ENCODE assay signal across 28 cellular contexts in genomic region chr11:18236664-18237356, GRCh38. TPM values are rescaled to one million over a fixed set of nuclear protein-coding genes. Genes with fewer than 3 reads are reported as not detected.
DNase-seq lines count a peak whose midpoint lies in the region; ATAC-seq, FAIRE-seq and TF ChIP-seq lines count a peak whose summit lies in the region.
"Had no signal": no experiment of that assay in that cellular context is flagged by ENCODE, and none has a peak within 500 bp of the region (broad histone marks: within the 10 kb centered on the region; RNA-seq: fewer than 3 reads in every experiment).

A gene with protein sequence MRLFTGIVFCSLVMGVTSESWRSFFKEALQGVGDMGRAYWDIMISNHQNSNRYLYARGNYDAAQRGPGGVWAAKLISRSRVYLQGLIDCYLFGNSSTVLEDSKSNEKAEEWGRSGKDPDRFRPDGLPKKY (minus strand): TSS chr11:18236802. CDS start chr11:18235926, 876 bp downstream.

- H3K4me2 ChIP-seq in GM23338 (no peak within 1 kb of the TSS), HepG2 (ENCODE audit: low read depth, low read length) (peak within 1 kb of the TSS; percentile 71)

- no peaks in the 10 kb centered on the region for H3K4me1 Mint-ChIP-seq in GM23338

- H3K36me3 ChIP-seq in GM23338 (ENCODE audit: insufficient read depth): no peaks in the 10 kb centered on the region
- no peaks in the 10 kb centered on the region for H3K36me3 ChIP-seq in bronchial epithelial cell (ENCODE audit: control insufficient read depth, insufficient read depth, low read length)
- H3K36me3 ChIP-seq in HepG2 (replicated peaks in 1 of 2; ENCODE audit: control insufficient read depth in 1 of 2, insufficient read depth in 2 of 2, low read length in 2 of 2): no peaks in the 10 kb centered on the region
- H3K36me3 ChIP-seq in thymus (ENCODE audit: control insufficient read depth, insufficient read depth): no peaks in the 10 kb centered on the region
- H3K36me3 ChIP-seq: BLaER1 treated with 17β-estradiol and CSF1 and Interleukin-3, amounts not matched to agents 10 nM and 100 nM; Peyer's patch had no signal

- H2AFZ ChIP-seq in GM23338: 0 out of 2 replicates have a peak within 1 kb of the TSS, but pooled peaks have one; percentile 47
- no peak within 1 kb of the TSS for H2AFZ ChIP-seq in HepG2 (ENCODE audit: low read length)

- H3K4me3 Mint-ChIP-seq in GM23338: no peak within 1 kb of the TSS
- H3K4me3 Mint-ChIP-seq: CD4-positive, alpha-beta T cell had no signal

- peak in 1 of 2 experiments; percentile 84; a peak in 2 of 4 replicates for TF ChIP-seq EP300 in HepG2 (IDR thresholded peaks at IDR 0.05; ENCODE audit: low read depth in 2 of 2, low read length in 2 of 2)
- TF ChIP-seq EP300 in HepG2 (CRISPR knock-in tag; IDR thresholded peaks at IDR 0.05; ENCODE audit: borderline replicate concordance): no peak

- H3K9ac ChIP-seq in HepG2 (ENCODE audit: insufficient read depth, low read depth, low read length): peak within 1 kb of the TSS; percentile 56
- H3K9ac ChIP-seq: BLaER1 treated with 17β-estradiol and CSF1 and Interleukin-3, amounts not matched to agents 10 nM and 100 nM had no signal

- intact Hi-C loops in HepG2 (cut with micrococcal nuclease; ENCODE audit: unreplicated experiment): loop anchor here (10.0 kb wide), 1 partner anchor 88 kb away; the partner anchor contains the start of genes GTF2H1 and HPS5

- WGBS in HepG2 (ENCODE audit: low lambda C conversion rate): 0% methylated on average over 2 of the region's 2 CpGs
- 89% methylated on average over 2 of the region's 2 CpGs for WGBS in thymus

- H3K9me3 Mint-ChIP-seq in GM23338: no peaks in the 10 kb centered on the region; the same call in 2 of the 3 replicates
- H3K9me3 Mint-ChIP-seq: CD4-positive, alpha-beta T cell had no signal

- BruUV-seq in HepG2 (replicated peaks; lab: Mats Ljungman, UMichigan): no TSS peak

- TF ChIP-seq CTCF in GM23338 (conservative IDR thresholded peaks at IDR 0.05; ENCODE audit: low read depth in 2 of 2) (no peak), bronchial epithelial cell (IDR thresholded peaks at IDR 0.05; ENCODE audit: insufficient read depth, low read length, severe bottlenecking) (no peak), HepG2 (CRISPR knock-in tag; IDR thresholded peaks at IDR 0.05) (no peak)

- H3K79me2 ChIP-seq in GM23338 (replicated peaks; ENCODE audit: insufficient read depth): no peaks in the 10 kb centered on the region
- peaks cover 13% of the 10 kb centered on the region for H3K79me2 ChIP-seq in HepG2 (ENCODE audit: insufficient read depth, low read length)

- H3F3A ChIP-seq in GM23338 (replicated peaks; ENCODE audit: low read depth): no peaks in the 10 kb centered on the region

- no peak for ATAC-seq in GM23338
- ATAC-seq in HepG2: peak; percentile 85
- no peak for ATAC-seq in HG02642 (IDR thresholded peaks at IDR 0.05; ENCODE audit: poor library complexity, unreplicated experiment)
- ATAC-seq: GM12878, HCT116 had no signal

- H3K9me3 ChIP-seq in HepG2 (ENCODE audit: low read length): no peaks in the 10 kb centered on the region
- H3K9me3 ChIP-seq in thymus (ENCODE audit: control insufficient read depth): no peaks in the 10 kb centered on the region
- H3K9me3 ChIP-seq: Peyer's patch had no signal

- TF ChIP-seq POLR2A in HepG2 (IDR thresholded peaks at IDR 0.05; ENCODE audit: insufficient read depth in 1 of 2, low read depth in 2 of 2, low read length in 2 of 2): peak in 1 of 2 experiments; percentile 90; a peak in 2 of 4 replicates

- no peaks in the 10 kb centered on the region for H3K9me2 ChIP-seq in GM23338 (ENCODE audit: insufficient read depth)

- no peaks in the 10 kb centered on the region for H3K36me3 Mint-ChIP-seq in GM23338 (ENCODE audit: low read depth)

- no peaks in the 10 kb centered on the region for H3K4me1 ChIP-seq in GM23338 (ENCODE audit: insufficient read depth)
- H3K4me1 ChIP-seq in HepG2 (ENCODE audit: insufficient read depth, low read length): peaks cover 93% of the 10 kb centered on the region
- H3K4me1 ChIP-seq in thymus (ENCODE audit: control insufficient read depth, insufficient read depth, low read length): no peaks in the 10 kb centered on the region
- H3K4me1 ChIP-seq: Peyer's patch had no signal

- H3K27me3 Mint-ChIP-seq in GM23338 (ENCODE audit: insufficient read depth, low read depth, poor library complexity): peaks cover 3% of the 10 kb centered on the region

- FAIRE-seq in bronchial epithelial cell (lab: Jason Lieb, UNC) (no peak), HepG2 (lab: Jason Lieb, UNC) (peak; percentile 23), urothelium cell line (lab: Jason Lieb, UNC) (no peak)
- FAIRE-seq: A204.1, GM12878, H1 had no signal

- no peaks in the 10 kb centered on the region for H4K20me1 ChIP-seq in GM23338 (replicated peaks; ENCODE audit: insufficient read depth)
- no peaks in the 10 kb centered on the region for H4K20me1 ChIP-seq in HepG2 (ENCODE audit: insufficient read depth, low read length)
- H4K20me1 ChIP-seq: BLaER1 treated with 17β-estradiol and CSF1 and Interleukin-3, amounts not matched to agents 10 nM and 100 nM had no signal

- no peak within 1 kb of the TSS for H3K4me3 ChIP-seq in GM23338
- no peak within 1 kb of the TSS for H3K4me3 ChIP-seq in bronchial epithelial cell (ENCODE audit: low read depth, low read length)
- H3K4me3 ChIP-seq in HepG2 (replicated peaks in 1 of 3; ENCODE audit: insufficient read depth in 1 of 3, low read depth in 2 of 3, low read length in 3 of 3): peak within 1 kb of the TSS; percentile 28 to 53 (median 32); a peak in 4 of 6 replicates
- H3K4me3 ChIP-seq in thymus (ENCODE audit: low read length): no peak within 1 kb of the TSS
- H3K4me3 ChIP-seq: BLaER1 treated with 17β-estradiol and CSF1 and Interleukin-3, amounts not matched to agents 10 nM and 100 nM; GM12878; SK-N-MC had no signal

- no peak for DNase-seq in GM23338 (ENCODE audit: low spot score)
- DNase-seq in bronchial epithelial cell (ENCODE audit: low read depth): peak; percentile 52
- peak; percentile 85 for DNase-seq in HepG2 (ENCODE audit: low spot score)
- no peak for DNase-seq in activated CD8-positive, alpha-beta memory T cell treated with anti-CD3 and anti-CD28 coated beads, Interleukin-2, amount 50 U/mL, for 4 hours
- DNase-seq in urothelium cell line (ENCODE audit: low spot score): no peak
- DNase-seq: CD4-positive, alpha-beta T cell; COR-L47; DMS53; GDM1; Karpas-422; NCI-H1105 treated with DMSO at 0.1 percent for 48 hours; NCI-H2029; NCI-H526 treated with DMSO at 0.1 percent for 48 hours; Peyer's patch; SHP77 treated with DMSO at 0.1 percent for 48 hours had no signal

- TF ChIP-seq RAD21 in HepG2 (CRISPR knock-in tag; IDR thresholded peaks at IDR 0.05): no peak

- H3K27me3 ChIP-seq in GM23338 (ENCODE audit: insufficient read depth) (no peaks in the 10 kb centered on the region), bronchial epithelial cell (ENCODE audit: control insufficient read depth, insufficient read depth, low read length) (peaks cover 1% of the 10 kb centered on the region), HepG2 (ENCODE audit: control insufficient read depth in 1 of 2, insufficient read depth in 2 of 2, low read length in 2 of 2) (no peaks in the 10 kb centered on the region), thymus (ENCODE audit: control insufficient read depth, insufficient read depth) (no peaks in the 10 kb centered on the region)
- H3K27me3 ChIP-seq: BLaER1 treated with 17β-estradiol and CSF1 and Interleukin-3, amounts not matched to agents 10 nM and 100 nM; Peyer's patch had no signal

- no peak within 1 kb of the TSS for H3K27ac Mint-ChIP-seq in GM23338
- H3K27ac Mint-ChIP-seq: CD4-positive, alpha-beta T cell had no signal

- in situ Hi-C loops in HepG2 (cut with HindIII; ENCODE audit: extremely low pct_ligation_motif_present, low pct_unique_long_range_greater_than_20kb): no loop called here

- CTCF ChIA-PET in HepG2 (lab: Yijun Ruan, JAX; ENCODE audit: low intra/inter-chr PET ratio, low total read pairs): no interaction called here

- POLR2A ChIA-PET in HepG2 (lab: Yijun Ruan, JAX): interaction anchor here (0.6 to 4.8 kb wide), 3 partner anchors 12 to 290 kb away, joined by 3 to 37 read pairs (median 3); partner anchors contain the start of gene TSG101

- H3K27ac ChIP-seq in GM23338 (ENCODE audit: low read depth) (no peak within 1 kb of the TSS), HepG2 (ENCODE audit: extremely low read length, insufficient read depth, low read length) (peak within 1 kb of the TSS; percentile 72), thymus (ENCODE audit: low read depth) (no peak within 1 kb of the TSS)
- H3K27ac ChIP-seq: BLaER1 treated with 17β-estradiol and CSF1 and Interleukin-3, amounts not matched to agents 10 nM and 100 nM; Peyer's patch; SK-N-MC had no signal

TF ChIP-seq in GM23338, 12 proteins besides CTCF, POLR2A, EP300 and RAD21 (continues in another document):
- TF ChIP-seq JUNB (IDR thresholded peaks at IDR 0.05; ENCODE audit: unreplicated experiment): no peak

TF ChIP-seq in HepG2, 621 proteins besides CTCF, POLR2A, EP300 and RAD21 (continues in another document):
- TF ChIP-seq KMT2B (CRISPR knock-in tag; IDR thresholded peaks at IDR 0.05): peak; percentile 52; the same call in 1 of the 2 replicates

RNA-seq across cellular contexts. Expression of the gene that starts here (rescaled TPM):
- not detected in 2 replicates for total RNA-seq in GM23338 (2014; rRNA removed; shearing (Covaris generic))
- not detected in 2 replicates for polyA plus RNA-seq in GM23338 (2016; fragmentation: Nextera tagmentation; extraction: Ambion mirVana)
- total RNA-seq in bronchial epithelial cell: not detected in 2 replicates
- total RNA-seq in HepG2 (2016; rRNA removed; fragmentation: Illumina TruSeq; extraction: Trizol): 147 and 253 TPM in 2 replicates
- total RNA-seq in HepG2 (2016; cell fraction: cytosol; rRNA removed; fragmentation: Illumina TruSeq; extraction: Trizol; ENCODE audit: low read depth): 90.0 and 107 TPM in 2 replicates
- total RNA-seq in HepG2 (2016; cell fraction: insoluble cytoplasmic fraction; rRNA removed; fragmentation: Illumina TruSeq; extraction: Trizol): 157 and 250 TPM in 2 replicates
- total RNA-seq in HepG2 (2016; cell fraction: membrane; rRNA removed; fragmentation: Illumina TruSeq; extraction: Trizol): 62.1 and 69.9 TPM in 2 replicates
- 167 and 186 TPM in 2 replicates for total RNA-seq in HepG2 (2016; cell fraction: nucleus; rRNA removed; fragmentation: Illumina TruSeq; extraction: Trizol)
- polyA plus RNA-seq in HepG2 (2011; rRNA removed): 53.4 and 94.1 TPM in 2 replicates
- 41.7 and 98.6 TPM in 2 replicates for polyA plus RNA-seq in HepG2 (2011; cell fraction: cytosol; rRNA removed)
- 8.8 and 21.7 TPM in 2 replicates for polyA plus RNA-seq in HepG2 (2011; cell fraction: nucleus; rRNA removed)
- polyA plus RNA-seq in HepG2 (2012): 41.7 and 58.1 TPM in 2 replicates
- 82.2 and 104 TPM in 2 replicates for polyA plus RNA-seq in HepG2 (2016; cell fraction: cytosol; fragmentation: Illumina TruSeq; extraction: Trizol; ENCODE audit: low read depth)
- polyA plus RNA-seq in HepG2 (2016; cell fraction: insoluble cytoplasmic fraction; fragmentation: Illumina TruSeq; extraction: Trizol; ENCODE audit: low read depth): 137 and 146 TPM in 2 replicates
- polyA plus RNA-seq in HepG2 (2016; cell fraction: membrane; fragmentation: Illumina TruSeq; extraction: Trizol; ENCODE audit: low read depth): 47.4 and 60.5 TPM in 2 replicates
- polyA plus RNA-seq in HepG2 (2016; cell fraction: nucleus; fragmentation: Illumina TruSeq; extraction: Trizol; ENCODE audit: insufficient read depth, low read depth): 257 and 294 TPM in 2 replicates
- polyA minus RNA-seq in HepG2 (2011; rRNA and poly(A)+ RNA removed; ENCODE audit: low replicate concordance): 6.0 TPM in 1 of 2 replicates, not detected in the other
- 5.3 and 14.1 TPM in 2 replicates for polyA minus RNA-seq in HepG2 (2011; cell fraction: cytosol; rRNA and poly(A)+ RNA removed)
- 6.8 and 11.6 TPM in 2 replicates for polyA minus RNA-seq in HepG2 (2011; cell fraction: nucleus; rRNA and poly(A)+ RNA removed)
- 19.4 TPM for polyA plus RNA-seq in thymus
- total RNA-seq: CD4-positive, alpha-beta T cell; Daoy; GM12878; H1; HT-29; M059J; NCI-H460; Peyer's patch had no signal
- polyA plus RNA-seq: AG04450, GM12878, H1 had no signal

Comparison
In these comparisons a context has a peak if more than half of its experiments do, and no peak if none do; other contexts are left out.
1. RNA of the gene that starts here (total RNA-seq): 62.1 to 253 TPM in HepG2; not detected in GM23338 and not detected in bronchial epithelial cell; every median in the first group is over 10 times any median in the second.
2. Peak in DNase-seq in bronchial epithelial cell; RNA of the gene not detected or under 1 TPM.
3. H3K4me3 ChIP-seq: peak in HepG2 (3 of 3); none in GM23338 (single experiment), bronchial epithelial cell (single experiment) and thymus (single experiment).